Comparison of ENCODE assay signal across 1 cellular context in genomic region chr1:84507887-84508286, GRCh38.
A peak's percentile ranks its signal among the peaks of the same experiment; 100 is the strongest.
TF ChIP-seq lines count a peak whose summit lies in the region.

No MANE protein-coding gene starts in this region.

TF ChIP-seq in K562, 482 proteins besides CTCF, POLR2A, EP300 and RAD21 (continued from another document):
- TF ChIP-seq ADNP (tag; IDR thresholded peaks at IDR 0.05) (peak; percentile 76), CXXC5 (CRISPR knock-in tag; IDR thresholded peaks at IDR 0.05) (peak; percentile 49)
- TF ChIP-seq, protein P1, sequence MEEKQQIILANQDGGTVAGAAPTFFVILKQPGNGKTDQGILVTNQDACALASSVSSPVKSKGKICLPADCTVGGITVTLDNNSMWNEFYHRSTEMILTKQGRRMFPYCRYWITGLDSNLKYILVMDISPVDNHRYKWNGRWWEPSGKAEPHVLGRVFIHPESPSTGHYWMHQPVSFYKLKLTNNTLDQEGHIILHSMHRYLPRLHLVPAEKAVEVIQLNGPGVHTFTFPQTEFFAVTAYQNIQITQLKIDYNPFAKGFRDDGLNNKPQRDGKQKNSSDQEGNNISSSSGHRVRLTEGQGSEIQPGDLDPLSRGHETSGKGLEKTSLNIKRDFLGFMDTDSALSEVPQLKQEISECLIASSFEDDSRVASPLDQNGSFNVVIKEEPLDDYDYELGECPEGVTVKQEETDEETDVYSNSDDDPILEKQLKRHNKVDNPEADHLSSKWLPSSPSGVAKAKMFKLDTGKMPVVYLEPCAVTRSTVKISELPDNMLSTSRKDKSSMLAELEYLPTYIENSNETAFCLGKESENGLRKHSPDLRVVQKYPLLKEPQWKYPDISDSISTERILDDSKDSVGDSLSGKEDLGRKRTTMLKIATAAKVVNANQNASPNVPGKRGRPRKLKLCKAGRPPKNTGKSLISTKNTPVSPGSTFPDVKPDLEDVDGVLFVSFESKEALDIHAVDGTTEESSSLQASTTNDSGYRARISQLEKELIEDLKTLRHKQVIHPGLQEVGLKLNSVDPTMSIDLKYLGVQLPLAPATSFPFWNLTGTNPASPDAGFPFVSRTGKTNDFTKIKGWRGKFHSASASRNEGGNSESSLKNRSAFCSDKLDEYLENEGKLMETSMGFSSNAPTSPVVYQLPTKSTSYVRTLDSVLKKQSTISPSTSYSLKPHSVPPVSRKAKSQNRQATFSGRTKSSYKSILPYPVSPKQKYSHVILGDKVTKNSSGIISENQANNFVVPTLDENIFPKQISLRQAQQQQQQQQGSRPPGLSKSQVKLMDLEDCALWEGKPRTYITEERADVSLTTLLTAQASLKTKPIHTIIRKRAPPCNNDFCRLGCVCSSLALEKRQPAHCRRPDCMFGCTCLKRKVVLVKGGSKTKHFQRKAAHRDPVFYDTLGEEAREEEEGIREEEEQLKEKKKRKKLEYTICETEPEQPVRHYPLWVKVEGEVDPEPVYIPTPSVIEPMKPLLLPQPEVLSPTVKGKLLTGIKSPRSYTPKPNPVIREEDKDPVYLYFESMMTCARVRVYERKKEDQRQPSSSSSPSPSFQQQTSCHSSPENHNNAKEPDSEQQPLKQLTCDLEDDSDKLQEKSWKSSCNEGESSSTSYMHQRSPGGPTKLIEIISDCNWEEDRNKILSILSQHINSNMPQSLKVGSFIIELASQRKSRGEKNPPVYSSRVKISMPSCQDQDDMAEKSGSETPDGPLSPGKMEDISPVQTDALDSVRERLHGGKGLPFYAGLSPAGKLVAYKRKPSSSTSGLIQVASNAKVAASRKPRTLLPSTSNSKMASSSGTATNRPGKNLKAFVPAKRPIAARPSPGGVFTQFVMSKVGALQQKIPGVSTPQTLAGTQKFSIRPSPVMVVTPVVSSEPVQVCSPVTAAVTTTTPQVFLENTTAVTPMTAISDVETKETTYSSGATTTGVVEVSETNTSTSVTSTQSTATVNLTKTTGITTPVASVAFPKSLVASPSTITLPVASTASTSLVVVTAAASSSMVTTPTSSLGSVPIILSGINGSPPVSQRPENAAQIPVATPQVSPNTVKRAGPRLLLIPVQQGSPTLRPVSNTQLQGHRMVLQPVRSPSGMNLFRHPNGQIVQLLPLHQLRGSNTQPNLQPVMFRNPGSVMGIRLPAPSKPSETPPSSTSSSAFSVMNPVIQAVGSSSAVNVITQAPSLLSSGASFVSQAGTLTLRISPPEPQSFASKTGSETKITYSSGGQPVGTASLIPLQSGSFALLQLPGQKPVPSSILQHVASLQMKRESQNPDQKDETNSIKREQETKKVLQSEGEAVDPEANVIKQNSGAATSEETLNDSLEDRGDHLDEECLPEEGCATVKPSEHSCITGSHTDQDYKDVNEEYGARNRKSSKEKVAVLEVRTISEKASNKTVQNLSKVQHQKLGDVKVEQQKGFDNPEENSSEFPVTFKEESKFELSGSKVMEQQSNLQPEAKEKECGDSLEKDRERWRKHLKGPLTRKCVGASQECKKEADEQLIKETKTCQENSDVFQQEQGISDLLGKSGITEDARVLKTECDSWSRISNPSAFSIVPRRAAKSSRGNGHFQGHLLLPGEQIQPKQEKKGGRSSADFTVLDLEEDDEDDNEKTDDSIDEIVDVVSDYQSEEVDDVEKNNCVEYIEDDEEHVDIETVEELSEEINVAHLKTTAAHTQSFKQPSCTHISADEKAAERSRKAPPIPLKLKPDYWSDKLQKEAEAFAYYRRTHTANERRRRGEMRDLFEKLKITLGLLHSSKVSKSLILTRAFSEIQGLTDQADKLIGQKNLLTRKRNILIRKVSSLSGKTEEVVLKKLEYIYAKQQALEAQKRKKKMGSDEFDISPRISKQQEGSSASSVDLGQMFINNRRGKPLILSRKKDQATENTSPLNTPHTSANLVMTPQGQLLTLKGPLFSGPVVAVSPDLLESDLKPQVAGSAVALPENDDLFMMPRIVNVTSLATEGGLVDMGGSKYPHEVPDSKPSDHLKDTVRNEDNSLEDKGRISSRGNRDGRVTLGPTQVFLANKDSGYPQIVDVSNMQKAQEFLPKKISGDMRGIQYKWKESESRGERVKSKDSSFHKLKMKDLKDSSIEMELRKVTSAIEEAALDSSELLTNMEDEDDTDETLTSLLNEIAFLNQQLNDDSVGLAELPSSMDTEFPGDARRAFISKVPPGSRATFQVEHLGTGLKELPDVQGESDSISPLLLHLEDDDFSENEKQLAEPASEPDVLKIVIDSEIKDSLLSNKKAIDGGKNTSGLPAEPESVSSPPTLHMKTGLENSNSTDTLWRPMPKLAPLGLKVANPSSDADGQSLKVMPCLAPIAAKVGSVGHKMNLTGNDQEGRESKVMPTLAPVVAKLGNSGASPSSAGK (IDR thresholded peaks at IDR 0.05) = peak; percentile 93
